In the genomic region with DNA sequence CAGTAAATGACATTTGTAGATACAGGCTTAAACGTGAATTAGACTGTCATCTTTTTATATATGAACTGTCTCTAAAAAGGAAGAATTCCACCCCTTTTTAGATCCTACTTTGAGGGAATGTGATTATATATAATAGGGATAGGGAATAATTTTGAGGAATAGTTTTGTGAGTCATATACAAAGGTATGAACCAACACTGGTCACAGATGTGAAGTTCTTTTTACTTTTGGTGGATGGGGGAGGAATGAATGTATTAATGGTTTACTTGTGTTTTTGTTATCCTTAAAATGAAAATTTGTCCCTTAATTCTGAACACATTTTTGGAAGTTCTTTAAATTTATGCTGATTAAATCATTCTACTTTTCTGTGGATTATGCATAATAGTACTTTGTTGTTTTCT, we compare ENCODE assay signal across 23 cellular contexts. TPM values are rescaled to one million over a fixed set of nuclear protein-coding genes. Genes with fewer than 3 reads are reported as not detected.
DNase-seq lines count a peak whose midpoint lies in the region; ATAC-seq and TF ChIP-seq lines count a peak whose summit lies in the region.
"Had no signal": no experiment of that assay in that cellular context is flagged by ENCODE, and none has a peak within 500 bp of the region (broad histone marks: within the 10 kb centered on the region; RNA-seq: fewer than 3 reads in every experiment).

No MANE protein-coding gene starts in this region.

- H3K36me3 ChIP-seq in breast epithelium (no peaks in the 10 kb centered on the region), adipocyte (ENCODE audit: control insufficient read depth, insufficient read depth, low read length, severe bottlenecking) (no peaks in the 10 kb centered on the region), uterus (no peaks in the 10 kb centered on the region)

- peaks cover 11% of the 10 kb centered on the region for H3K36me3 Mint-ChIP-seq in MCF 10A (ENCODE audit: insufficient read depth, unreplicated experiment)
- H3K36me3 Mint-ChIP-seq: activated CD4-positive, alpha-beta memory T cell treated with anti-CD3 and anti-CD28 coated beads for 36 hours had no signal

- DNase-seq in MCF 10A (ENCODE audit: unreplicated experiment) (no peak), breast epithelium (ENCODE audit: low spot score in 2 of 2) (no peak), adipocyte (ENCODE audit: low read depth) (peak; percentile 40), glomerular visceral epithelial cell (ENCODE audit: extremely low spot score) (peak; percentile 24), omental fat pad (ENCODE audit: low spot score) (no peak), uterus (no peak)
- DNase-seq: activated CD4-positive, alpha-beta memory T cell treated with anti-CD3 and anti-CD28 coated beads for 36 hours; activated naive CD4-positive, alpha-beta T cell treated with anti-CD3 and anti-CD28 coated beads, Interleukin-2, amount 50 U/mL, for 16 hours; cortex of kidney; GDM1; naive thymus-derived CD8-positive, alpha-beta T cell; NCI-H146; NCI-H345; NK-92 treated with Interleukin-12 subunit alpha and Interleukin-12 subunit beta, amount 100 ng/mL, for 24 hours; posterior cingulate gyrus; stimulated activated CD4-positive, alpha-beta T cell treated with anti-CD3 and anti-CD28 coated beads, Interleukin-4, amount 100 ng/mL, for 24 hours had no signal

- H3K27me3 ChIP-seq in breast epithelium (no peaks in the 10 kb centered on the region), adipocyte (replicated peaks; ENCODE audit: control insufficient read depth, insufficient read depth, low read length) (no peaks in the 10 kb centered on the region), uterus (no peaks in the 10 kb centered on the region)
- H3K27me3 ChIP-seq: BLaER1 treated with 17β-estradiol and CSF1 and Interleukin-3, amounts not matched to agents 10 nM and 100 nM had no signal

- H3K27ac ChIP-seq in breast epithelium (no peak overlapping the region), uterus (peak overlapping the region in 1 of 2 donors; percentile 28)
- H3K27ac ChIP-seq: 22Rv1; BLaER1 treated with 17β-estradiol and CSF1 and Interleukin-3, amounts not matched to agents 10 nM and 100 nM; VCaP had no signal

- no peak for TF ChIP-seq CTCF in MCF 10A (IDR thresholded peaks at IDR 0.05; ENCODE audit: unreplicated experiment)
- TF ChIP-seq CTCF in breast epithelium (IDR thresholded peaks at IDR 0.05) = no peak
- no peak for TF ChIP-seq CTCF in omental fat pad (IDR thresholded peaks at IDR 0.05)
- no peak for TF ChIP-seq CTCF in uterus (IDR thresholded peaks at IDR 0.05)

- no peak overlapping the region for H3K4me3 ChIP-seq in breast epithelium
- H3K4me3 ChIP-seq in adipocyte (ENCODE audit: low read length) = peak overlapping the region; percentile 65
- H3K4me3 ChIP-seq in uterus = no peak overlapping the region
- H3K4me3 ChIP-seq: BLaER1 treated with 17β-estradiol and CSF1 and Interleukin-3, amounts not matched to agents 10 nM and 100 nM; GM12878; skin epidermis had no signal

- H3K4me1 ChIP-seq in breast epithelium = peaks cover 0 to 3% of the 10 kb centered on the region in 2 donors
- H3K4me1 ChIP-seq in adipocyte (ENCODE audit: control insufficient read depth, insufficient read depth, low read length) = peaks cover 55% of the 10 kb centered on the region
- H3K4me1 ChIP-seq in uterus = peaks cover 0 to 5% of the 10 kb centered on the region in 2 donors

- no TSS peak for BruUV-seq in MCF 10A (replicated peaks; lab: Mats Ljungman, UMichigan)

- H3K27me3 Mint-ChIP-seq in MCF 10A (ENCODE audit: insufficient read depth, unreplicated experiment) = no peaks in the 10 kb centered on the region
- H3K27me3 Mint-ChIP-seq: activated CD4-positive, alpha-beta memory T cell treated with anti-CD3 and anti-CD28 coated beads for 36 hours; naive thymus-derived CD8-positive, alpha-beta T cell had no signal

- no peaks in the 10 kb centered on the region for H3K9me3 Mint-ChIP-seq in MCF 10A (ENCODE audit: unreplicated experiment)
- H3K9me3 Mint-ChIP-seq: activated CD4-positive, alpha-beta memory T cell treated with anti-CD3 and anti-CD28 coated beads for 36 hours; naive thymus-derived CD8-positive, alpha-beta T cell had no signal

- no peaks in the 10 kb centered on the region for H3K9me3 ChIP-seq in breast epithelium
- no peaks in the 10 kb centered on the region for H3K9me3 ChIP-seq in adipocyte (ENCODE audit: control insufficient read depth, low read length)
- H3K9me3 ChIP-seq in uterus = no peaks in the 10 kb centered on the region

- peak overlapping the region; percentile 24 for H3K4me3 Mint-ChIP-seq in MCF 10A (ENCODE audit: unreplicated experiment)
- H3K4me3 Mint-ChIP-seq: activated CD4-positive, alpha-beta memory T cell treated with anti-CD3 and anti-CD28 coated beads for 36 hours had no signal

- no peak for ATAC-seq in GM18502 (IDR thresholded peaks at IDR 0.05; ENCODE audit: poor library complexity, unreplicated experiment)
- no peak for ATAC-seq in GM18519 (IDR thresholded peaks at IDR 0.05; ENCODE audit: low FRiP score, unreplicated experiment)
- ATAC-seq in omental fat pad (ENCODE audit: low FRiP score) = no peak
- ATAC-seq: GM12878; naive thymus-derived CD8-positive, alpha-beta T cell had no signal

- CTCF ChIA-PET in MCF 10A (lab: Yijun Ruan, JAX) = interaction anchor here (0.6 to 2.1 kb wide), 2 partner anchors 23 to 74 kb away, joined by 3 to 4 read pairs; no protein-coding TSS in a partner anchor

- peaks cover 45% of the 10 kb centered on the region for H3K4me1 Mint-ChIP-seq in MCF 10A (ENCODE audit: insufficient read depth, unreplicated experiment)

- POLR2A ChIA-PET in MCF 10A (lab: Yijun Ruan, JAX) = interaction anchor here (0.7 to 3.8 kb wide), 4 partner anchors 17 to 50 kb away, joined by 4 to 17 read pairs (median 4); partner anchors contain the start of gene FRS2

- intact Hi-C loops in MCF 10A (cut with micrococcal nuclease) (no loop called here), breast epithelium (cut with DNase I; ENCODE audit: low total_unique reads) (no loop called here), uterus (cut with DNase I; ENCODE audit: low total_unique reads) (no loop called here)

- TF ChIP-seq POLR2A in breast epithelium (IDR thresholded peaks at IDR 0.05) (no peak), uterus (IDR thresholded peaks at IDR 0.05) (no peak)

- peak overlapping the region; percentile 73 for H3K27ac Mint-ChIP-seq in MCF 10A (ENCODE audit: low read depth, unreplicated experiment)
- H3K27ac Mint-ChIP-seq: activated CD4-positive, alpha-beta memory T cell treated with anti-CD3 and anti-CD28 coated beads for 36 hours; naive thymus-derived CD8-positive, alpha-beta T cell had no signal

- H3K9ac ChIP-seq in adipocyte (ENCODE audit: low read length) = no peak overlapping the region
- H3K9ac ChIP-seq: BLaER1 treated with 17β-estradiol and CSF1 and Interleukin-3, amounts not matched to agents 10 nM and 100 nM had no signal

RNA-seq across cellular contexts. Expression of gene FRS2, which starts 30.4 kb away (rescaled TPM):
- 21.3 and 28.1 TPM in 2 replicates for total RNA-seq in MCF 10A (2022)
- total RNA-seq in breast epithelium = 100 to 1,000 TPM in 1 of 3 donors, 10 to 100 TPM in 2; 54.9 to 125 (median 72.4) TPM
- total RNA-seq in omental fat pad = 10 to 100 TPM; 41.0 to 48.4 (median 47.1) TPM
- 100 to 1,000 TPM in 1 of 4 donors, 10 to 100 TPM in 3; 27.4 to 159 (median 65.4) TPM for total RNA-seq in uterus

Comparison
In these comparisons a context has a peak if more than half of its experiments do, and no peak if none do; other contexts are left out.
1. DNase-seq: peak in adipocyte (single experiment) and glomerular visceral epithelial cell (single experiment); none in MCF 10A (single experiment), breast epithelium (0 of 2), omental fat pad (single experiment) and uterus (0 of 2).